Comparison of ENCODE assay signal across 7 cellular contexts in genomic region chr22:49670610-49671330, GRCh38.
DNase-seq lines count a peak whose midpoint lies in the region; ATAC-seq and TF ChIP-seq lines count a peak whose summit lies in the region.

No MANE protein-coding gene starts in this region.

- BruUV-seq in OCI-LY7 (replicated peaks; lab: Mats Ljungman, UMichigan) = no TSS peak

- H3K27ac ChIP-seq in HEK293 (ENCODE audit: extremely low read depth, low read depth, low read length) (no peak overlapping the region), uterus (no peak overlapping the region), OCI-LY7 (ENCODE audit: low read depth, low read length, poor library complexity, severe bottlenecking) (no peak overlapping the region)

- H3K4me2 ChIP-seq in OCI-LY7 (ENCODE audit: low read length) = no peak overlapping the region

- intact Hi-C loops in uterus (cut with DNase I; ENCODE audit: low total_unique reads) = no loop called here
- intact Hi-C loops in OCI-LY7 (cut with micrococcal nuclease; ENCODE audit: unreplicated experiment) = no loop called here

- H2AFZ ChIP-seq in OCI-LY7 (ENCODE audit: low read length) = no peak overlapping the region

- H3K36me3 ChIP-seq in HEK293 (ENCODE audit: control insufficient read depth in 2 of 2, insufficient read depth in 1 of 2, low read length in 2 of 2) (no peaks in the 10 kb centered on the region), uterus (no peaks in the 10 kb centered on the region), OCI-LY7 (ENCODE audit: insufficient read depth, low read length) (no peaks in the 10 kb centered on the region)

- no peaks in the 10 kb centered on the region for H4K20me1 ChIP-seq in OCI-LY7 (ENCODE audit: insufficient read depth, low read length)

- no peaks in the 10 kb centered on the region for H3K9me2 ChIP-seq in OCI-LY7 (ENCODE audit: insufficient read depth, low read length)

- H3K9me3 ChIP-seq in HEK293 (ENCODE audit: control insufficient read depth, insufficient read depth, low read depth, low read length) (no peaks in the 10 kb centered on the region), uterus (no peaks in the 10 kb centered on the region), OCI-LY7 (ENCODE audit: low read length) (no peaks in the 10 kb centered on the region)

- no peaks in the 10 kb centered on the region; the same call in 1 of the 2 replicates for H3K4me1 ChIP-seq in HEK293 (ENCODE audit: control insufficient read depth, insufficient read depth, low read length)
- H3K4me1 ChIP-seq in uterus = no peaks in the 10 kb centered on the region
- peaks cover 12% of the 10 kb centered on the region for H3K4me1 ChIP-seq in OCI-LY7 (ENCODE audit: insufficient read depth, low read length, poor library complexity, severe bottlenecking)

- no peaks in the 10 kb centered on the region for H3K79me2 ChIP-seq in OCI-LY7 (ENCODE audit: insufficient read depth, low read depth, low read length)

- peaks cover 0 to 10% of the 10 kb centered on the region in 2 donors for H3K27me3 ChIP-seq in uterus

- peak; percentile 72 for DNase-seq in activated CD8-positive, alpha-beta memory T cell treated with anti-CD3 and anti-CD28 coated beads for 24 hours
- peak; percentile 60 for DNase-seq in stimulated activated CD8-positive, alpha-beta memory T cell treated with anti-CD3 and anti-CD28 coated beads, Interleukin-4, amount 100 ng/mL, for 48 hours
- no peak for DNase-seq in uterus
- no peak for DNase-seq in OCI-LY7 (ENCODE audit: low spot score)

- no peak for ATAC-seq in HG02610 (IDR thresholded peaks at IDR 0.05; ENCODE audit: unreplicated experiment)

- TF ChIP-seq POLR2A in uterus (IDR thresholded peaks at IDR 0.05) = no peak

- CTCF ChIA-PET in HEK293 (lab: Yijun Ruan, JAX) (no interaction called here), OCI-LY7 (lab: Charles Lee; ENCODE audit: unreplicated experiment) (no interaction called here)

- TF ChIP-seq CTCF in HEK293 (tag by site-specific recombination; IDR thresholded peaks at IDR 0.05) = no peak
- TF ChIP-seq CTCF in uterus (IDR thresholded peaks at IDR 0.05) = no peak
- no peak for TF ChIP-seq CTCF in OCI-LY7 (conservative IDR thresholded peaks at IDR 0.05; ENCODE audit: low read length)

- H3K4me3 ChIP-seq in HEK293 (ENCODE audit: low read depth, low read length) = peak overlapping the region; percentile 4; the same call in 1 of the 2 replicates
- peak overlapping the region; percentile 20 for H3K4me3 ChIP-seq in iPS-11a (ENCODE audit: low read depth, low read length)
- H3K4me3 ChIP-seq in uterus = no peak overlapping the region
- no peak overlapping the region for H3K4me3 ChIP-seq in OCI-LY7 (ENCODE audit: low read depth, low read length, poor library complexity, severe bottlenecking)

- POLR2A ChIA-PET in HEK293 (lab: Yijun Ruan, JAX) (no interaction called here), OCI-LY7 (lab: Charles Lee) (no interaction called here)

TF ChIP-seq in HEK293, 187 proteins besides CTCF, POLR2A, EP300 and RAD21:
- TF ChIP-seq ZNF10 (tag by site-specific recombination; IDR thresholded peaks at IDR 0.05) (no peak), GFI1B (tag by site-specific recombination; IDR thresholded peaks at IDR 0.05) (no peak), ZBTB8A (tag by site-specific recombination; IDR thresholded peaks at IDR 0.05) (0 out of 2 replicates have a peak, but pooled peaks have one; percentile 7), ZNF544 (tag by site-specific recombination; IDR thresholded peaks at IDR 0.05) (no peak), EGR2 (tag by site-specific recombination; IDR thresholded peaks at IDR 0.05; ENCODE audit: low read depth) (peak; percentile 34; the same call in 1 of the 2 replicates), ZNF366 (tag by site-specific recombination; conservative IDR thresholded peaks at IDR 0.05) (no peak), PRDM4 (tag by site-specific recombination; IDR thresholded peaks at IDR 0.05) (no peak), ZBTB20 (tag by site-specific recombination; IDR thresholded peaks at IDR 0.05) (0 out of 2 replicates have a peak, but pooled peaks have one; percentile 47), GLIS1 (tag by site-specific recombination; IDR thresholded peaks at IDR 0.05) (peak; percentile 68), ZSCAN30 (tag by site-specific recombination; IDR thresholded peaks at IDR 0.05) (no peak), ZBTB26 (tag by site-specific recombination; optimal IDR thresholded peaks at IDR 0.05) (peak; percentile 16), ZNF266 (tag by site-specific recombination; IDR thresholded peaks at IDR 0.05; ENCODE audit: low read depth) (no peak), ZNF16 (tag by site-specific recombination; IDR thresholded peaks at IDR 0.05; ENCODE audit: low read depth) (no peak), ZNF221 (tag by site-specific recombination; IDR thresholded peaks at IDR 0.05; ENCODE audit: borderline replicate concordance) (no peak), ZNF513 (tag by site-specific recombination; IDR thresholded peaks at IDR 0.05) (no peak), ZNF791 (tag by site-specific recombination; IDR thresholded peaks at IDR 0.05) (no peak), ZIC2 (tag by site-specific recombination; IDR thresholded peaks at IDR 0.05) (peak; percentile 69), ZFHX2 (tag by site-specific recombination; conservative IDR thresholded peaks at IDR 0.05) (peak; percentile 67), ZNF426 (tag by site-specific recombination; IDR thresholded peaks at IDR 0.05) (no peak), ZNF645 (tag by site-specific recombination; IDR thresholded peaks at IDR 0.05) (no peak), ZNF548 (tag by site-specific recombination; IDR thresholded peaks at IDR 0.05) (no peak), GLIS2 (tag by site-specific recombination; IDR thresholded peaks at IDR 0.05) (no peak), SP7 (tag by site-specific recombination; IDR thresholded peaks at IDR 0.05) (no peak)

Comparison
In these comparisons a context has a peak if more than half of its experiments do, and no peak if none do; other contexts are left out.
1. H3K4me3 ChIP-seq: peak in HEK293 (single experiment) and iPS-11a (single experiment); none in uterus (0 of 2) and OCI-LY7 (single experiment).
2. DNase-seq: peak in activated CD8-positive, alpha-beta memory T cell treated with anti-CD3 and anti-CD28 coated beads for 24 hours (single experiment) and stimulated activated CD8-positive, alpha-beta memory T cell treated with anti-CD3 and anti-CD28 coated beads, Interleukin-4, amount 100 ng/mL, for 48 hours (single experiment); none in uterus (0 of 2) and OCI-LY7 (single experiment).